In the genomic region with DNA sequence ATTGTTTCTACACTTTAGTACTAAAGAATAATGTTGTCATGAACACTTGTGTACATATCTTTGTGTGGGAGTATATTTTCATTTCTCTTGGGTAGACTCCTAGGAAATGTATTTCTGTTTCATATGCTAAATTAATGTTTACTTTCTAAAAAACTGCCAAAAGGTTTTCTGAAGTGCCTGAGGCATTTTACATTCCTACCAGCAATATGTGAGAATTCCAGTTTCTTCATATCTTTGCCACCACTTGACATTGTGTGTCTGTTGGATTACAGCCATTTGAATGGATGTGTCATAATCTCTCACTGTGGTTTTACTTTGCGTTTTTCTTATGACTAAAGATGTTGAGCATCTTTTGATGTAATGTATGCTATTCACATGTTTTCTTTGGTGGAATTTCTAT, we compare ENCODE assay signal across 10 cellular contexts.
DNase-seq lines count a peak whose midpoint lies in the region; ATAC-seq, FAIRE-seq and TF ChIP-seq lines count a peak whose summit lies in the region.
"Had no signal": no experiment of that assay in that cellular context is flagged by ENCODE, and none has a peak within 500 bp of the region (broad histone marks: within the 10 kb centered on the region; RNA-seq: fewer than 3 reads in every experiment).

No MANE protein-coding gene starts in this region.

- H4K20me1 ChIP-seq in endothelial cell of umbilical vein (replicated peaks; ENCODE audit: control insufficient read depth, extremely low read depth, insufficient read depth, low read length) = no peaks in the 10 kb centered on the region

- no peaks in the 10 kb centered on the region for H3K4me1 Mint-ChIP-seq in activated CD4-positive, alpha-beta memory T cell treated with anti-CD3 and anti-CD28 coated beads for 36 hours (ENCODE audit: low read depth)
- H3K4me1 Mint-ChIP-seq in osteocyte (ENCODE audit: unreplicated experiment) = peaks cover 32% of the 10 kb centered on the region

- H3K4me1 ChIP-seq in Panc1 (ENCODE audit: control insufficient read depth, insufficient read depth, low read length) (no peaks in the 10 kb centered on the region), endothelial cell of umbilical vein (ENCODE audit: control insufficient read depth, extremely low read depth, insufficient read depth, low read length) (no peaks in the 10 kb centered on the region)
- H3K4me1 ChIP-seq: ascending aorta had no signal

- intact Hi-C loops in Panc1 (cut with micrococcal nuclease; ENCODE audit: unreplicated experiment) = no loop called here
- intact Hi-C loops in endothelial cell of umbilical vein (cut with micrococcal nuclease) = no loop called here
- intact Hi-C loops in activated CD4-positive, alpha-beta memory T cell treated with anti-CD3 and anti-CD28 coated beads for 36 hours (cut with micrococcal nuclease) = no loop called here

- no peaks in the 10 kb centered on the region for H3K36me3 ChIP-seq in Panc1 (ENCODE audit: control insufficient read depth, insufficient read depth, low read length)
- H3K36me3 ChIP-seq in endothelial cell of umbilical vein (ENCODE audit: control insufficient read depth in 2 of 2, extremely low read depth in 1 of 2, insufficient read depth in 2 of 2, low read length in 2 of 2) = no peaks in the 10 kb centered on the region
- H3K36me3 ChIP-seq: ascending aorta had no signal

- no peaks in the 10 kb centered on the region for H3K27me3 Mint-ChIP-seq in activated CD4-positive, alpha-beta memory T cell treated with anti-CD3 and anti-CD28 coated beads for 36 hours
- H3K27me3 Mint-ChIP-seq in osteocyte (ENCODE audit: unreplicated experiment) = no peaks in the 10 kb centered on the region

- H2AFZ ChIP-seq in endothelial cell of umbilical vein (ENCODE audit: low read depth, low read length) = no peak overlapping the region

- DNase-seq in GM04503 (ENCODE audit: low read depth) = peak; percentile 83
- peak; percentile 20 for DNase-seq in Panc1 (ENCODE audit: low read depth, low spot score)
- no peak for DNase-seq in endothelial cell of umbilical vein (ENCODE audit: low read depth, low spot score)
- peak; percentile 55 for DNase-seq in retinal pigment epithelial cell (ENCODE audit: low read depth)
- DNase-seq in activated CD4-positive, alpha-beta memory T cell treated with anti-CD3 and anti-CD28 coated beads for 36 hours = no peak
- DNase-seq in osteocyte (ENCODE audit: extremely low spot score, unreplicated experiment) = no peak
- DNase-seq in NCI-H146 (lab: John Stamatoyannopoulos, UW) = no peak
- DNase-seq: activated T-cell treated with anti-CD3 and anti-CD28 coated beads, Interleukin-2, amount 50 U/mL, for 1 hour had no signal

- no peaks in the 10 kb centered on the region for H3K9me1 ChIP-seq in endothelial cell of umbilical vein (replicated peaks; ENCODE audit: control insufficient read depth, extremely low read depth, insufficient read depth, low read length)

- H3K9me3 ChIP-seq in Panc1 (ENCODE audit: control insufficient read depth, insufficient read depth, low read depth, low read length) = no peaks in the 10 kb centered on the region
- H3K9me3 ChIP-seq in endothelial cell of umbilical vein (replicated peaks; ENCODE audit: control insufficient read depth, insufficient read depth, low read length) = no peaks in the 10 kb centered on the region
- H3K9me3 ChIP-seq: ascending aorta had no signal

- no peak overlapping the region for H3K4me3 Mint-ChIP-seq in activated CD4-positive, alpha-beta memory T cell treated with anti-CD3 and anti-CD28 coated beads for 36 hours
- no peak overlapping the region for H3K4me3 Mint-ChIP-seq in osteocyte (ENCODE audit: unreplicated experiment)

- no peak for FAIRE-seq in endothelial cell of umbilical vein (lab: Jason Lieb, UNC)

- no peak overlapping the region for H3K9ac ChIP-seq in endothelial cell of umbilical vein (replicated peaks; ENCODE audit: extremely low read depth, insufficient read depth, low read length)

- TF ChIP-seq POLR2A in endothelial cell of umbilical vein (IDR thresholded peaks at IDR 0.05; ENCODE audit: low read depth, low read length) = no peak

- dilution Hi-C loops in endothelial cell of umbilical vein (cut with MboI; ENCODE audit: extremely low pct_ligation_motif_present, low sequenced_read_pairs) = no loop called here

- H3K27me3 ChIP-seq in Panc1 (ENCODE audit: control insufficient read depth, insufficient read depth, low read length) = no peaks in the 10 kb centered on the region
- H3K27me3 ChIP-seq in endothelial cell of umbilical vein (ENCODE audit: control insufficient read depth in 2 of 2, insufficient read depth in 2 of 2, low read length in 2 of 2) = peaks cover 0 to 2% of the 10 kb centered on the region in 2 experiments
- H3K27me3 ChIP-seq: ascending aorta had no signal

- no peak overlapping the region for H3K27ac ChIP-seq in Panc1 (ENCODE audit: low read length)
- H3K27ac ChIP-seq in endothelial cell of umbilical vein (ENCODE audit: insufficient read depth, low read depth, low read length) = no peak overlapping the region
- H3K27ac ChIP-seq: ascending aorta, VCaP had no signal

- POLR2A ChIA-PET in Panc1 (lab: Charles Lee) = no interaction called here
- POLR2A ChIA-PET in endothelial cell of umbilical vein (lab: Charles Lee) = no interaction called here
- POLR2A ChIA-PET in activated CD4-positive, alpha-beta memory T cell treated with anti-CD3 and anti-CD28 coated beads for 36 hours (lab: Charles Lee) = no interaction called here

- TF ChIP-seq CTCF in Panc1 (IDR thresholded peaks at IDR 0.05) (no peak), endothelial cell of umbilical vein (IDR thresholded peaks at IDR 0.05; ENCODE audit: extremely low read depth in 1 of 2, insufficient read depth in 1 of 2, low read depth in 1 of 2, low read length in 2 of 2) (no peak), retinal pigment epithelial cell (conservative IDR thresholded peaks at IDR 0.05; ENCODE audit: low read depth, low read length) (no peak), osteocyte (IDR thresholded peaks at IDR 0.05) (no peak)

- CTCF ChIA-PET in Panc1 (lab: Charles Lee) (no interaction called here), endothelial cell of umbilical vein (lab: Charles Lee) (no interaction called here)
- CTCF ChIA-PET in activated CD4-positive, alpha-beta memory T cell treated with anti-CD3 and anti-CD28 coated beads for 36 hours (lab: Charles Lee) = no interaction called here

- no peaks in the 10 kb centered on the region for H3K79me2 ChIP-seq in endothelial cell of umbilical vein (ENCODE audit: control insufficient read depth, insufficient read depth, low read length)

- ATAC-seq in Panc1 = no peak

- peaks cover 11% of the 10 kb centered on the region for H3K9me3 Mint-ChIP-seq in activated CD4-positive, alpha-beta memory T cell treated with anti-CD3 and anti-CD28 coated beads for 36 hours
- H3K9me3 Mint-ChIP-seq in osteocyte (ENCODE audit: unreplicated experiment) = peaks cover 12% of the 10 kb centered on the region

- BruUV-seq in Panc1 (replicated peaks; lab: Mats Ljungman, UMichigan) = no TSS peak
- no TSS peak for BruUV-seq in endothelial cell of umbilical vein (replicated peaks; lab: Mats Ljungman, UMichigan)

- no peak overlapping the region for H3K4me2 ChIP-seq in endothelial cell of umbilical vein (ENCODE audit: insufficient read depth, low read length)

- in situ Hi-C loops in Panc1 (cut with HindIII; ENCODE audit: low pct_unique_long_range_greater_than_20kb, low sequenced_read_pairs) = no loop called here

- no peaks in the 10 kb centered on the region for H3K36me3 Mint-ChIP-seq in activated CD4-positive, alpha-beta memory T cell treated with anti-CD3 and anti-CD28 coated beads for 36 hours
- H3K36me3 Mint-ChIP-seq in osteocyte (ENCODE audit: unreplicated experiment) = peaks cover 2% of the 10 kb centered on the region

- no peak overlapping the region for H3K27ac Mint-ChIP-seq in activated CD4-positive, alpha-beta memory T cell treated with anti-CD3 and anti-CD28 coated beads for 36 hours
- H3K27ac Mint-ChIP-seq in osteocyte (ENCODE audit: unreplicated experiment) = no peak overlapping the region

- H3K4me3 ChIP-seq in Panc1 (ENCODE audit: low read depth in 2 of 2, low read length in 2 of 2) (no peak overlapping the region), endothelial cell of umbilical vein (replicated peaks in 1 of 3; ENCODE audit: insufficient read depth in 1 of 3, low read depth in 1 of 3, low read length in 3 of 3) (no peak overlapping the region), retinal pigment epithelial cell (ENCODE audit: low read length) (no peak overlapping the region)
- H3K4me3 ChIP-seq: ascending aorta had no signal

TF ChIP-seq in endothelial cell of umbilical vein, 7 proteins besides CTCF, POLR2A, EP300 and RAD21:
- TF ChIP-seq FOS (IDR thresholded peaks at IDR 0.05; ENCODE audit: borderline replicate concordance, insufficient read depth, low read length) = peak; percentile 25
- no peak for TF ChIP-seq POLR2AphosphoS5 (IDR thresholded peaks at IDR 0.05; ENCODE audit: insufficient read depth, low read depth, low read length)
- no peak for TF ChIP-seq EZH2 (IDR thresholded peaks at IDR 0.05; ENCODE audit: borderline replicate concordance, low read depth, low read length, severe bottlenecking)
- TF ChIP-seq MYC (IDR thresholded peaks at IDR 0.05; ENCODE audit: low read depth, low read length) = no peak
- no peak for TF ChIP-seq JUN (IDR thresholded peaks at IDR 0.05; ENCODE audit: borderline replicate concordance, insufficient read depth, insufficient read length, low read depth)
- no peak for TF ChIP-seq GATA2 (IDR thresholded peaks at IDR 0.05; ENCODE audit: insufficient read depth, insufficient read length, low read depth, low read length)
- TF ChIP-seq, protein P1, sequence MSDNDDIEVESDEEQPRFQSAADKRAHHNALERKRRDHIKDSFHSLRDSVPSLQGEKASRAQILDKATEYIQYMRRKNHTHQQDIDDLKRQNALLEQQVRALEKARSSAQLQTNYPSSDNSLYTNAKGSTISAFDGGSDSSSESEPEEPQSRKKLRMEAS (IDR thresholded peaks at IDR 0.05; ENCODE audit: insufficient read depth, insufficient read length) = no peak

Comparison
In these comparisons a context has a peak if more than half of its experiments do, and no peak if none do; other contexts are left out.
1. DNase-seq: peak in GM04503 (single experiment), Panc1 (single experiment) and retinal pigment epithelial cell (single experiment); none in endothelial cell of umbilical vein (single experiment), activated CD4-positive, alpha-beta memory T cell treated with anti-CD3 and anti-CD28 coated beads for 36 hours (single experiment), osteocyte (single experiment) and NCI-H146 (single experiment).